In the genomic region with DNA sequence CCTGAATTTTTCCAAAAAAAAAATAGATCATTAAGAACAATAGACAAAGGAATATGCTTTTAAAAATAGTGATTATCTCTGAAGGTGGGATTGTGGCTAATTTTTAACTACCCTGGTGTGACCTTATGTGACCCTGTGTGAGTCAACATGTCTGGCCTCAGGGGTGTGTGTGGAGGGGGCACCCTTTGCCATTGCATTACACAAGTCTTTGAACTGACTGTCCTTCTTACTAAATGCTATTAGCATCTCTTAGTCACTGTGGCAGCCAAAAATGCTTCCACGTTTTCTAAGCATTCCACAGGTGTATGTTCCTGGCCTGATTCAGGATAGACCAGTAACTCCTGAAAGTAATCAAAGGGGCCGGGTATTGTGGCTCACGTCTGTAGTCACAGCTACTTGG, we compare ENCODE assay signal across 1 cellular context.
TF ChIP-seq lines count a peak whose summit lies in the region.

No MANE protein-coding gene starts in this region.

TF ChIP-seq in HCT116, 20 proteins besides CTCF, POLR2A, EP300 and RAD21 (continued from another document):
- TF ChIP-seq YY1 (IDR thresholded peaks at IDR 0.05; ENCODE audit: extremely low read depth, insufficient replicate concordance, low read depth, low read length) (no peak), ZNF274 (IDR thresholded peaks at IDR 0.05; ENCODE audit: low read depth, low read length) (no peak), JUND (IDR thresholded peaks at IDR 0.05) (no peak), CBX3 (IDR thresholded peaks at IDR 0.05; ENCODE audit: low read depth) (no peak), ELF1 (IDR thresholded peaks at IDR 0.05; ENCODE audit: borderline replicate concordance, low read depth) (no peak), TCF7L2 (IDR thresholded peaks at IDR 0.05; ENCODE audit: borderline replicate concordance, extremely low read depth, insufficient read depth, insufficient read length) (no peak), ZFX (IDR thresholded peaks at IDR 0.05) (no peak), EGR1 (IDR thresholded peaks at IDR 0.05; ENCODE audit: low read depth) (no peak), SIN3A (IDR thresholded peaks at IDR 0.05; ENCODE audit: low read depth) (no peak), POLR2AphosphoS5 (IDR thresholded peaks at IDR 0.05; ENCODE audit: low read depth, low read length) (no peak)
- TF ChIP-seq, protein P1, sequence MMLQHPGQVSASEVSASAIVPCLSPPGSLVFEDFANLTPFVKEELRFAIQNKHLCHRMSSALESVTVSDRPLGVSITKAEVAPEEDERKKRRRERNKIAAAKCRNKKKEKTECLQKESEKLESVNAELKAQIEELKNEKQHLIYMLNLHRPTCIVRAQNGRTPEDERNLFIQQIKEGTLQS (IDR thresholded peaks at IDR 0.05) = no peak
